9 cellular contexts compared by ENCODE assay signal in genomic region chr4:69830529-69831269, GRCh38. TPM values are rescaled to one million over a fixed set of nuclear protein-coding genes. Genes with fewer than 3 reads are reported as not detected.
DNase-seq lines count a peak whose midpoint lies in the region; ATAC-seq and TF ChIP-seq lines count a peak whose summit lies in the region.
"Had no signal": no experiment of that assay in that cellular context is flagged by ENCODE, and none has a peak within 500 bp of the region (broad histone marks: within the 10 kb centered on the region; RNA-seq: fewer than 3 reads in every experiment).

No MANE protein-coding gene starts in this region.

- H3K27ac ChIP-seq in mammary epithelial cell (ENCODE audit: insufficient read depth, low read depth, low read length) = no peak overlapping the region
- no peak overlapping the region for H3K27ac ChIP-seq in neuronal stem cell (replicated peaks; ENCODE audit: low read length)
- H3K27ac ChIP-seq: KMS-11 had no signal

- no peaks in the 10 kb centered on the region for H3K79me2 ChIP-seq in mammary epithelial cell (ENCODE audit: insufficient read depth, low read length)

- H4K91ac ChIP-seq in neuronal stem cell (ENCODE audit: low read depth, low read length, poor library complexity) = no peak overlapping the region

- H3K27me3 ChIP-seq in mammary epithelial cell (ENCODE audit: insufficient read depth, low read length) = no peaks in the 10 kb centered on the region
- no peaks in the 10 kb centered on the region for H3K27me3 ChIP-seq in neuronal stem cell (ENCODE audit: control insufficient read depth in 3 of 3, insufficient read depth in 3 of 3, low read depth in 1 of 3, low read length in 3 of 3)

- 69% methylated on average over 5 of the region's 6 CpGs for WGBS in mammary epithelial cell (ENCODE audit: low coverage, missing lambda C conversion rate)
- no CpG with 5 or more reads among the region's 6 CpGs for WGBS in neuronal stem cell (ENCODE audit: extremely low coverage in 2 of 2, insufficient read length in 2 of 2, insufficient replicate concordance in 1 of 2), 2 donors

- H3K9me3 ChIP-seq in mammary epithelial cell (replicated peaks; ENCODE audit: insufficient read depth, low read length) = no peaks in the 10 kb centered on the region
- H3K9me3 ChIP-seq in neuronal stem cell (replicated peaks in 1 of 2; ENCODE audit: control insufficient read depth in 2 of 2, insufficient read depth in 1 of 2, low read depth in 1 of 2, low read length in 2 of 2) = no peaks in the 10 kb centered on the region

- H3K4ac ChIP-seq in neuronal stem cell (ENCODE audit: low read length) = no peak overlapping the region

- no TSS peak for BruUV-seq in mammary epithelial cell (replicated peaks; lab: Mats Ljungman, UMichigan)

- H3K36me3 ChIP-seq in mammary epithelial cell (ENCODE audit: insufficient read depth, low read length) = no peaks in the 10 kb centered on the region
- no peaks in the 10 kb centered on the region for H3K36me3 ChIP-seq in neuronal stem cell (replicated peaks in 1 of 2; ENCODE audit: control insufficient read depth in 2 of 2, insufficient read depth in 2 of 2, low read length in 2 of 2)

- H2BK5ac ChIP-seq in neuronal stem cell (ENCODE audit: low read length) = peak overlapping the region; percentile 25

- peak overlapping the region; percentile 84 for H3K14ac ChIP-seq in neuronal stem cell (ENCODE audit: low read length)

- no peak overlapping the region for H2BK15ac ChIP-seq in neuronal stem cell (ENCODE audit: low read length)

- H3K79me1 ChIP-seq in neuronal stem cell (ENCODE audit: low read depth, low read length) = no peaks in the 10 kb centered on the region

- DNase-seq in mammary epithelial cell = peak; percentile 34
- no peak for DNase-seq in neuronal stem cell (ENCODE audit: low spot score)
- no peak for DNase-seq in GDM1 (lab: John Stamatoyannopoulos, UW)
- DNase-seq in NCI-H1048 (lab: John Stamatoyannopoulos, UW) = no peak

- intact Hi-C loops in mammary epithelial cell (cut with micrococcal nuclease) = loop anchor here (2.0 kb wide), 1 partner anchor 50 kb away; no protein-coding TSS in a partner anchor

- H3K4me1 ChIP-seq in mammary epithelial cell (ENCODE audit: insufficient read depth, low read length) (peaks cover 4% of the 10 kb centered on the region), neuronal stem cell (ENCODE audit: control insufficient read depth in 2 of 2, insufficient read depth in 1 of 2, low read depth in 1 of 2, low read length in 2 of 2) (peaks cover 0 to 2% of the 10 kb centered on the region in 2 donors)

- dilution Hi-C loops in mammary epithelial cell (cut with HindIII; ENCODE audit: low sequenced_read_pairs) = no loop called here

- no peak overlapping the region for H3K23ac ChIP-seq in neuronal stem cell (ENCODE audit: low read depth, low read length, poor library complexity)

- H2BK12ac ChIP-seq in neuronal stem cell (ENCODE audit: low read length) = peak overlapping the region; percentile 16

- no peak overlapping the region for H3K4me2 ChIP-seq in mammary epithelial cell (ENCODE audit: insufficient read depth, low read depth, low read length)
- no peak overlapping the region for H3K4me2 ChIP-seq in neuronal stem cell (ENCODE audit: insufficient read depth, low read length, poor library complexity, severe bottlenecking)
- H3K4me2 ChIP-seq: KMS-11 had no signal

- no peaks in the 10 kb centered on the region for H4K20me1 ChIP-seq in mammary epithelial cell (ENCODE audit: insufficient read depth, low read length)

- CTCF ChIA-PET in mammary epithelial cell (lab: Charles Lee; ENCODE audit: low non-redundant PET) = no interaction called here

- H3K4me3 ChIP-seq in mammary epithelial cell (replicated peaks in 1 of 3; ENCODE audit: insufficient read depth in 1 of 3, low read depth in 2 of 3, low read length in 3 of 3) (no peak overlapping the region), neuronal stem cell (ENCODE audit: low read length in 2 of 2) (no peak overlapping the region)

- H2AFZ ChIP-seq in mammary epithelial cell (ENCODE audit: low read depth, low read length) = peak overlapping the region; percentile 36
- no peak overlapping the region for H2AFZ ChIP-seq in neuronal stem cell (ENCODE audit: low read length)

- no peak overlapping the region for H3K18ac ChIP-seq in neuronal stem cell (ENCODE audit: low read length)

- no peak overlapping the region for H2BK120ac ChIP-seq in neuronal stem cell (ENCODE audit: low read depth, low read length)

- ATAC-seq in GM19351 (IDR thresholded peaks at IDR 0.05; ENCODE audit: unreplicated experiment) (peak; percentile 43), GM21360 (IDR thresholded peaks at IDR 0.05; ENCODE audit: unreplicated experiment) (no peak)

- H4K8ac ChIP-seq in neuronal stem cell (ENCODE audit: low read depth, low read length) = no peak overlapping the region

- in situ Hi-C loops in mammary epithelial cell (cut with MboI; ENCODE audit: low sequenced_read_pairs in 2 of 2) = no loop called here

- TF ChIP-seq CTCF in LNCAP (IDR thresholded peaks at IDR 0.05) (peak; percentile 21; the same call in 1 of the 2 replicates), mammary epithelial cell (conservative IDR thresholded peaks at IDR 0.05 in 1 of 2, IDR thresholded peaks at IDR 0.05 in 1 of 2; ENCODE audit: extremely low read depth in 1 of 2, insufficient read depth in 1 of 2, low read depth in 1 of 2, low read length in 2 of 2) (peak in 1 of 2 donors; percentile 3)

- H3K9ac ChIP-seq in mammary epithelial cell (ENCODE audit: insufficient read depth, low read length) (no peak overlapping the region), neuronal stem cell (ENCODE audit: low read depth, low read length, poor library complexity) (no peak overlapping the region)
- H3K9ac ChIP-seq: KMS-11 had no signal

- no peak overlapping the region for H2AK5ac ChIP-seq in neuronal stem cell (ENCODE audit: low read depth, low read length)

RNA-seq across cellular contexts. Expression of gene SULT1E1, which starts 29.2 kb away (rescaled TPM):
- 10 to 100 TPM in 1 of 2 donors, 1 to 10 TPM in 1; 4.8 to 18.2 TPM for total RNA-seq in mammary epithelial cell
- polyA plus RNA-seq in mammary epithelial cell = 2.0 TPM
- 1.4 TPM for polyA minus RNA-seq in mammary epithelial cell
- polyA plus RNA-seq in neuronal stem cell (2013, experiment 1 of 2) = not detected
- not detected for polyA plus RNA-seq in neuronal stem cell (2013, experiment 2 of 2)
- total RNA-seq: glomerular endothelial cell had no signal
